ENCODE assay signal across 16 cellular contexts in genomic region chr12:120563495-120563894, GRCh38. TPM values are rescaled to one million over a fixed set of nuclear protein-coding genes. Genes with fewer than 3 reads are reported as not detected.
A peak's percentile ranks its signal among the peaks of the same experiment; 100 is the strongest.
DNase-seq lines count a peak whose midpoint lies in the region; ATAC-seq and TF ChIP-seq lines count a peak whose summit lies in the region.
"Had no signal": no experiment of that assay in that cellular context is flagged by ENCODE, and none has a peak within 500 bp of the region (broad histone marks: within the 10 kb centered on the region; RNA-seq: fewer than 3 reads in every experiment).

No MANE protein-coding gene starts in this region.

- peak overlapping the region; percentile 31 to 70 for H3K27ac Mint-ChIP-seq in activated naive CD4-positive, alpha-beta T cell treated with anti-CD3 and anti-CD28 coated beads, Interleukin-2, amount 50 U/mL, for 72 hours
- no peak overlapping the region for H3K27ac Mint-ChIP-seq in activated naive CD4-positive, alpha-beta T cell treated with anti-CD3 and anti-CD28 coated beads for 36 hours
- H3K27ac Mint-ChIP-seq in nephron progenitor cell (peak overlapping the region; percentile 81), mesothelial cell of epicardium (no peak overlapping the region)
- H3K27ac Mint-ChIP-seq: HFFc6 had no signal

- CTCF ChIA-PET in activated naive CD4-positive, alpha-beta T cell treated with anti-CD3 and anti-CD28 coated beads for 36 hours (lab: Charles Lee): no interaction called here
- CTCF ChIA-PET in SK-N-SH (lab: Yijun Ruan, JAX): no interaction called here

- ATAC-seq in activated naive CD4-positive, alpha-beta T cell treated with anti-CD3 and anti-CD28 coated beads, Interleukin-2, amount 50 U/mL, for 72 hours: no peak
- peak; percentile 9 for ATAC-seq in Right ventricle myocardium superior (ENCODE audit: poor library complexity)

- H3K27me3 ChIP-seq in stomach smooth muscle (ENCODE audit: control insufficient read depth in 1 of 2, insufficient read depth in 2 of 2, low read length in 2 of 2): no peaks in the 10 kb centered on the region
- H3K27me3 ChIP-seq in SK-N-SH (ENCODE audit: insufficient read depth): no peaks in the 10 kb centered on the region
- H3K27me3 ChIP-seq: BLaER1 had no signal

- H3K4me1 ChIP-seq in stomach smooth muscle (ENCODE audit: control insufficient read depth, insufficient read depth, low read length) (peaks cover 5% of the 10 kb centered on the region), SK-N-SH (ENCODE audit: control insufficient read depth in 1 of 2, insufficient read depth in 2 of 2, low read depth in 1 of 2, low read length in 1 of 2) (no peaks in the 10 kb centered on the region)
- H3K4me1 ChIP-seq: BLaER1 had no signal

- H3K4me3 ChIP-seq in stomach smooth muscle (ENCODE audit: low read length in 2 of 2) (no peak overlapping the region), SK-N-SH (ENCODE audit: low read depth in 2 of 2, low read length in 1 of 2) (no peak overlapping the region)
- H3K4me3 ChIP-seq: BLaER1 had no signal

- H3K27me3 Mint-ChIP-seq in activated naive CD4-positive, alpha-beta T cell treated with anti-CD3 and anti-CD28 coated beads for 36 hours (ENCODE audit: low read depth): no peaks in the 10 kb centered on the region
- H3K27me3 Mint-ChIP-seq in nephron progenitor cell (ENCODE audit: low read depth, poor library complexity) (peaks cover 4% of the 10 kb centered on the region), mesothelial cell of epicardium (ENCODE audit: low read depth) (no peaks in the 10 kb centered on the region)

- no peak overlapping the region for H3K9ac ChIP-seq in stomach smooth muscle (ENCODE audit: low read length in 2 of 2)
- no peak overlapping the region for H3K9ac ChIP-seq in SK-N-SH
- H3K9ac ChIP-seq: BLaER1, KMS-11 had no signal

- H3K27ac ChIP-seq in stomach smooth muscle (ENCODE audit: low read length) (peak overlapping the region; percentile 11), SK-N-SH (ENCODE audit: low read depth in 2 of 2, low read length in 1 of 2) (no peak overlapping the region)
- H3K27ac ChIP-seq: BLaER1, KMS-11 had no signal

- H3K4me3 Mint-ChIP-seq in activated naive CD4-positive, alpha-beta T cell treated with anti-CD3 and anti-CD28 coated beads for 36 hours: no peak overlapping the region
- no peak overlapping the region for H3K4me3 Mint-ChIP-seq in nephron progenitor cell
- no peak overlapping the region for H3K4me3 Mint-ChIP-seq in mesothelial cell of epicardium
- H3K4me3 Mint-ChIP-seq: HFFc6 had no signal

- no peaks in the 10 kb centered on the region for H3K9me3 Mint-ChIP-seq in activated naive CD4-positive, alpha-beta T cell treated with anti-CD3 and anti-CD28 coated beads, Interleukin-2, amount 50 U/mL, for 72 hours
- no peaks in the 10 kb centered on the region for H3K9me3 Mint-ChIP-seq in activated naive CD4-positive, alpha-beta T cell treated with anti-CD3 and anti-CD28 coated beads for 36 hours
- H3K9me3 Mint-ChIP-seq in nephron progenitor cell (no peaks in the 10 kb centered on the region), mesothelial cell of epicardium (no peaks in the 10 kb centered on the region)
- H3K9me3 Mint-ChIP-seq: HFFc6 had no signal

- H3K36me3 Mint-ChIP-seq in activated naive CD4-positive, alpha-beta T cell treated with anti-CD3 and anti-CD28 coated beads, Interleukin-2, amount 50 U/mL, for 72 hours: peaks cover 0 to 23% of the 10 kb centered on the region in 2 donors
- H3K36me3 Mint-ChIP-seq in activated naive CD4-positive, alpha-beta T cell treated with anti-CD3 and anti-CD28 coated beads for 36 hours (ENCODE audit: low read depth): peaks cover 43% of the 10 kb centered on the region
- H3K36me3 Mint-ChIP-seq in nephron progenitor cell (ENCODE audit: low read depth): peaks cover 75% of the 10 kb centered on the region
- H3K36me3 Mint-ChIP-seq in mesothelial cell of epicardium: peaks cover 39% of the 10 kb centered on the region

- no peaks in the 10 kb centered on the region for H4K20me1 ChIP-seq in SK-N-SH (ENCODE audit: insufficient read depth)

- no peak overlapping the region for H3K4me2 ChIP-seq in SK-N-SH
- H3K4me2 ChIP-seq: BLaER1, KMS-11 had no signal

- 90% methylated on average over 5 of the region's 11 CpGs for WGBS in SK-N-SH (ENCODE audit: low lambda C conversion rate)

- POLR2A ChIA-PET in SK-N-SH (lab: Yijun Ruan, JAX): no interaction called here

- H2AFZ ChIP-seq in SK-N-SH (ENCODE audit: low read depth): no peak overlapping the region

- intact Hi-C loops in activated naive CD4-positive, alpha-beta T cell treated with anti-CD3 and anti-CD28 coated beads for 36 hours (cut with micrococcal nuclease): no loop called here
- intact Hi-C loops in Right ventricle myocardium superior (cut with DNase I): no loop called here

- TF ChIP-seq EP300 in SK-N-SH (IDR thresholded peaks at IDR 0.05; ENCODE audit: borderline replicate concordance in 1 of 2, low read depth in 1 of 2, low read length in 1 of 2): no peak

- TF ChIP-seq RAD21 in SK-N-SH (IDR thresholded peaks at IDR 0.05; ENCODE audit: low read length): no peak

- DNase-seq in activated naive CD4-positive, alpha-beta T cell treated with anti-CD3 and anti-CD28 coated beads, Interleukin-2, amount 50 U/mL, for 72 hours (ENCODE audit: low spot score in 2 of 2): no peak
- no peak for DNase-seq in activated naive CD4-positive, alpha-beta T cell treated with anti-CD3 and anti-CD28 coated beads for 36 hours
- DNase-seq in Right ventricle myocardium superior (no peak), nephron progenitor cell (no peak), mesothelial cell of epicardium (ENCODE audit: low spot score in 2 of 2, unreplicated experiment in 2 of 2) (no peak), SK-N-SH (no peak), COR-L47 (lab: John Stamatoyannopoulos, UW) (no peak)
- DNase-seq: EL, HFFc6, NCI-H1048, NCI-H146, NCI-H2081, NCI-H748 treated with DMSO at 0.1 percent for 48 hours had no signal

- no peaks in the 10 kb centered on the region for H3K4me1 Mint-ChIP-seq in activated naive CD4-positive, alpha-beta T cell treated with anti-CD3 and anti-CD28 coated beads for 36 hours (ENCODE audit: low read depth)
- H3K4me1 Mint-ChIP-seq in nephron progenitor cell (peaks cover 10% of the 10 kb centered on the region), mesothelial cell of epicardium (no peaks in the 10 kb centered on the region)

- no peaks in the 10 kb centered on the region for H3K9me3 ChIP-seq in stomach smooth muscle (ENCODE audit: control insufficient read depth in 2 of 2, low read length in 2 of 2)
- H3K9me3 ChIP-seq in SK-N-SH: no peaks in the 10 kb centered on the region
- H3K9me3 ChIP-seq: BLaER1 had no signal

- H3K79me2 ChIP-seq in SK-N-SH (ENCODE audit: insufficient read depth): peaks cover 11% of the 10 kb centered on the region

- TF ChIP-seq CTCF in nephron progenitor cell (IDR thresholded peaks at IDR 0.05) (no peak), mesothelial cell of epicardium (IDR thresholded peaks at IDR 0.05; ENCODE audit: unreplicated experiment) (no peak), SK-N-SH (IDR thresholded peaks at IDR 0.05) (no peak)

- no peaks in the 10 kb centered on the region for H3K9me2 ChIP-seq in SK-N-SH

- H3F3A ChIP-seq in SK-N-SH (replicated peaks; ENCODE audit: insufficient read depth): no peaks in the 10 kb centered on the region

- peaks cover 57 to 64% of the 10 kb centered on the region in 2 donors for H3K36me3 ChIP-seq in stomach smooth muscle (ENCODE audit: control insufficient read depth in 2 of 2, insufficient read depth in 2 of 2, low read length in 2 of 2)
- H3K36me3 ChIP-seq in SK-N-SH (replicated peaks in 1 of 2; ENCODE audit: control insufficient read depth in 1 of 2, insufficient read depth in 2 of 2, low read length in 1 of 2): peaks cover 56 to 59% of the 10 kb centered on the region in 2 experiments

TF ChIP-seq in SK-N-SH, 30 proteins besides CTCF, POLR2A, EP300 and RAD21 (continues in another document):
- TF ChIP-seq USF1 (IDR thresholded peaks at IDR 0.05; ENCODE audit: borderline replicate concordance, low read depth) (no peak), RCOR1 (IDR thresholded peaks at IDR 0.05; ENCODE audit: low read length) (no peak), TEAD4 (IDR thresholded peaks at IDR 0.05; ENCODE audit: borderline replicate concordance, insufficient read depth) (no peak), FOXM1 (IDR thresholded peaks at IDR 0.05; ENCODE audit: low read depth) (no peak), FOSL2 (IDR thresholded peaks at IDR 0.05; ENCODE audit: borderline replicate concordance, low read depth) (no peak)

RNA-seq across cellular contexts. Expression of gene POP5, which starts 17.7 kb away (rescaled TPM):
- 10 to 100 TPM; 34.7 to 51.5 TPM for total RNA-seq in activated naive CD4-positive, alpha-beta T cell treated with anti-CD3 and anti-CD28 coated beads, Interleukin-2, amount 50 U/mL, for 72 hours
- 10 to 100 TPM; 44.2 to 45.0 TPM for total RNA-seq in activated naive CD4-positive, alpha-beta T cell treated with anti-CD3 and anti-CD28 coated beads for 36 hours
- 40.9 TPM for total RNA-seq in Right ventricle myocardium superior
- 32.6 to 38.6 TPM (median 33.7 TPM) in 3 replicates for total RNA-seq in mesothelial cell of epicardium
- polyA plus RNA-seq in SK-N-SH (2012; rRNA removed): 129 and 148 TPM in 2 replicates
- polyA plus RNA-seq in SK-N-SH (2012; cell fraction: cytosol; rRNA removed): 113 and 122 TPM in 2 replicates
- polyA plus RNA-seq in SK-N-SH (2012; cell fraction: nucleus; rRNA removed): 212 and 233 TPM in 2 replicates

RNA-seq across cellular contexts. Expression of gene RNF10, which starts 29.3 kb away (rescaled TPM):
- 100 to 1,000 TPM; 182 to 196 TPM for total RNA-seq in activated naive CD4-positive, alpha-beta T cell treated with anti-CD3 and anti-CD28 coated beads, Interleukin-2, amount 50 U/mL, for 72 hours
- total RNA-seq in activated naive CD4-positive, alpha-beta T cell treated with anti-CD3 and anti-CD28 coated beads for 36 hours: 100 to 1,000 TPM; 159 to 166 TPM
- total RNA-seq in Right ventricle myocardium superior: 242 TPM
- total RNA-seq in mesothelial cell of epicardium: 150 to 160 TPM (median 151 TPM) in 3 replicates
- 118 and 122 TPM in 2 replicates for polyA plus RNA-seq in SK-N-SH (2012; rRNA removed)
- polyA plus RNA-seq in SK-N-SH (2012; cell fraction: cytosol; rRNA removed): 121 and 154 TPM in 2 replicates
- 198 and 234 TPM in 2 replicates for polyA plus RNA-seq in SK-N-SH (2012; cell fraction: nucleus; rRNA removed)

RNA-seq across cellular contexts. Expression of gene COQ5, which starts 34.5 kb away (rescaled TPM):
- 10 to 100 TPM in 1 of 2 donors, 1 to 10 TPM in 1; 9.7 to 37.8 TPM for total RNA-seq in activated naive CD4-positive, alpha-beta T cell treated with anti-CD3 and anti-CD28 coated beads, Interleukin-2, amount 50 U/mL, for 72 hours
- 10 to 100 TPM; 29.5 TPM for total RNA-seq in activated naive CD4-positive, alpha-beta T cell treated with anti-CD3 and anti-CD28 coated beads for 36 hours
- total RNA-seq in Right ventricle myocardium superior (44.0 TPM), mesothelial cell of epicardium (28.5 to 29.1 TPM (median 28.9 TPM) in 3 replicates)
- 28.0 and 39.0 TPM in 2 replicates for polyA plus RNA-seq in SK-N-SH (2012; rRNA removed)
- polyA plus RNA-seq in SK-N-SH (2012; cell fraction: cytosol; rRNA removed): 38.8 and 41.2 TPM in 2 replicates
- 15.5 and 32.0 TPM in 2 replicates for polyA plus RNA-seq in SK-N-SH (2012; cell fraction: nucleus; rRNA removed)

Comparison
In these comparisons a context has a peak if more than half of its experiments do, and no peak if none do; other contexts are left out.
1. H3K27ac Mint-ChIP-seq: peak in activated naive CD4-positive, alpha-beta T cell treated with anti-CD3 and anti-CD28 coated beads, Interleukin-2, amount 50 U/mL, for 72 hours (2 of 2) and nephron progenitor cell (single experiment); none in activated naive CD4-positive, alpha-beta T cell treated with anti-CD3 and anti-CD28 coated beads for 36 hours (single experiment) and mesothelial cell of epicardium (single experiment).